Comparison of ENCODE assay signal across 9 cellular contexts in the genomic region with DNA sequence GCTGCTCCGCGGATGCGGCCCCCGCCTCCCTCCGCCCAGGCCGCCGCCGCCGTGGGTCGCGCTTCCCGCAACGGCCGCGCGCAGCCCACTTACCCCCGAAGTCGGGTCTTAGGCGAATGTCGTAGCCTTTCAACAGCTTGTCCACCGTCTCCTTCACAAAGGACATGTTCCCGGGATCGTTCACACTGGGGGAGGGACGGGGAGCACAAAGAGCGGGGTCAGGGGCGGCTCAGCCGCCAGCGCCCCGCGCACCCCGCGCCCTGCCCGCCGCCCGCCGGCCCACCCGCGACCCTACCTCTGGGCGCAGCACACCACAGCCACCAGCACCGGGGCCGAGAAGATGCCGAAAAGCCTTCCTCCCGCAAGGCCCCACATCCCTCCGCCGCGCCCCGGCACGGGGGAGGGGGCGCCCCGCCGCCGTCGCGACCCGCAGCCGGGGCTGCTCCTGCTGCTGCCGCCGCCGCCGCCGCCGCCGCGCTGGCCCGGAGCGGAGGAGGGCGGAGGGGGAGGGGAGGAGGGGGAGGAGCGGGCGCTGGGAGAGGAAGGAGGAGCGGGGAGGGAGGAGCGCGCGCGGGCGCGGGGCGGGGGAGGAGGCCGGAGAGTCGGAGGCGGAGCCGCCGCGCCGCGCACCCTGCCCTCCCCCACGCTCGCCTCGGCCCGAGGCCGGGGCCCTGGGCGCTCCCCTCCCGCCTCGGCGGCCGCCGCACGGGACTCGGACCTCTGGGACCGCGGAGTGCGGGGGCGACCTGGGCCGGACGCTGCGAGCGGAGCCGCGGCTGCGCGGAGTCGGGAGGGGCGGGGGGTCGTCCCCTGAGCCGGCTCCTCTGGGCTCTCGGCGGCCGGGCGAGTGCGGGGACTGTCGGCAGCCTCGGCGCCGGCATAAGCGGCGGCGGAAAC. TPM values are rescaled to one million over a fixed set of nuclear protein-coding genes. Genes with fewer than 3 reads are reported as not detected.
DNase-seq lines count a peak whose midpoint lies in the region; ATAC-seq and TF ChIP-seq lines count a peak whose summit lies in the region.
"Had no signal": no experiment of that assay in that cellular context is flagged by ENCODE, and none has a peak within 500 bp of the region (broad histone marks: within the 10 kb centered on the region; RNA-seq: fewer than 3 reads in every experiment).

A gene (minus strand): TSS at position 479 of the 897 bp plus-strand sequence.

- no peak within 1 kb of the TSS for H3K27ac Mint-ChIP-seq in activated naive CD4-positive, alpha-beta T cell treated with anti-CD3 and anti-CD28 coated beads, Interleukin-2, amount 50 U/mL, for 24 hours
- H3K27ac Mint-ChIP-seq in activated naive CD4-positive, alpha-beta T cell treated with anti-CD3 and anti-CD28 coated beads, Interleukin-2, amount 50 U/mL, for 72 hours = peak within 1 kb of the TSS in 1 of 2 donors; percentile 33

- H3K27me3 Mint-ChIP-seq in activated naive CD4-positive, alpha-beta T cell treated with anti-CD3 and anti-CD28 coated beads, Interleukin-2, amount 50 U/mL, for 24 hours = peaks cover 43% of the 10 kb centered on the region

- H3K27ac ChIP-seq in angular gyrus (ENCODE audit: low read depth, low read length) (peak within 1 kb of the TSS; percentile 66), temporal lobe (ENCODE audit: low read depth, low read length) (peak within 1 kb of the TSS; percentile 17)

- no peak for TF ChIP-seq CTCF in GM20000 (IDR thresholded peaks at IDR 0.05; ENCODE audit: extremely low read depth, missing control alignments)

- H3K9me3 Mint-ChIP-seq in activated naive CD4-positive, alpha-beta T cell treated with anti-CD3 and anti-CD28 coated beads, Interleukin-2, amount 50 U/mL, for 24 hours = peaks cover 2% of the 10 kb centered on the region
- peaks cover 0 to 7% of the 10 kb centered on the region in 2 donors for H3K9me3 Mint-ChIP-seq in activated naive CD4-positive, alpha-beta T cell treated with anti-CD3 and anti-CD28 coated beads, Interleukin-2, amount 50 U/mL, for 72 hours

- no peak for DNase-seq in activated naive CD4-positive, alpha-beta T cell treated with anti-CD3 and anti-CD28 coated beads, Interleukin-2, amount 50 U/mL, for 72 hours (ENCODE audit: low spot score in 2 of 2)
- DNase-seq in islet precursor cell = peak; percentile 89
- no peak for DNase-seq in SIG-M5 (lab: John Stamatoyannopoulos, UW)
- no peak for DNase-seq in GM20000 (ENCODE audit: low spot score)
- DNase-seq in AML-193 (lab: John Stamatoyannopoulos, UW) = no peak

- peak within 1 kb of the TSS; percentile 52 for H3K4me3 Mint-ChIP-seq in activated naive CD4-positive, alpha-beta T cell treated with anti-CD3 and anti-CD28 coated beads, Interleukin-2, amount 50 U/mL, for 24 hours

- H3K4me1 Mint-ChIP-seq in activated naive CD4-positive, alpha-beta T cell treated with anti-CD3 and anti-CD28 coated beads, Interleukin-2, amount 50 U/mL, for 24 hours = no peaks in the 10 kb centered on the region

- ATAC-seq in activated naive CD4-positive, alpha-beta T cell treated with anti-CD3 and anti-CD28 coated beads, Interleukin-2, amount 50 U/mL, for 72 hours = no peak
- ATAC-seq: Panc1 had no signal

- H3K36me3 Mint-ChIP-seq in activated naive CD4-positive, alpha-beta T cell treated with anti-CD3 and anti-CD28 coated beads, Interleukin-2, amount 50 U/mL, for 24 hours = peaks cover 2% of the 10 kb centered on the region
- H3K36me3 Mint-ChIP-seq in activated naive CD4-positive, alpha-beta T cell treated with anti-CD3 and anti-CD28 coated beads, Interleukin-2, amount 50 U/mL, for 72 hours = peaks cover 0 to 22% of the 10 kb centered on the region in 2 donors

RNA-seq across cellular contexts. Expression of the gene that starts here (rescaled TPM):
- total RNA-seq in activated naive CD4-positive, alpha-beta T cell treated with anti-CD3 and anti-CD28 coated beads, Interleukin-2, amount 50 U/mL, for 72 hours = not detected
- total RNA-seq in temporal lobe = 102 TPM

Comparison
In these comparisons a context has a peak if more than half of its experiments do, and no peak if none do; other contexts are left out.
1. RNA of the gene that starts here (total RNA-seq): 102 TPM in temporal lobe (single experiment); not detected in activated naive CD4-positive, alpha-beta T cell treated with anti-CD3 and anti-CD28 coated beads, Interleukin-2, amount 50 U/mL, for 72 hours; every median in the first group is over 100 times any median in the second.